In genomic region chr6:71254323-71254722, GRCh38 we compare ENCODE assay signal across 1 cellular context.
TF ChIP-seq lines count a peak whose summit lies in the region.

No MANE protein-coding gene starts in this region.

TF ChIP-seq in GM23338, 12 proteins besides CTCF, POLR2A, EP300 and RAD21 (continued from another document):
- no peak for TF ChIP-seq POLR2AphosphoS5 (IDR thresholded peaks at IDR 0.05; ENCODE audit: low read depth)
